In genomic region chr3:172249039-172249438, GRCh38 we compare ENCODE assay signal across 1 cellular context.
TF ChIP-seq lines count a peak whose summit lies in the region.

No MANE protein-coding gene starts in this region.

TF ChIP-seq in IMR-90, 13 proteins besides CTCF, POLR2A, EP300 and RAD21 (continued from another document):
- TF ChIP-seq USF2 (IDR thresholded peaks at IDR 0.05; ENCODE audit: low read depth, low read length) (no peak), MAZ (IDR thresholded peaks at IDR 0.05; ENCODE audit: borderline replicate concordance, low read depth, low read length) (no peak), CEBPB (IDR thresholded peaks at IDR 0.05; ENCODE audit: low read depth, low read length) (peak; percentile 29; the same call in 1 of the 2 replicates), SMC3 (IDR thresholded peaks at IDR 0.05; ENCODE audit: low read depth, low read length) (no peak), MAFK (IDR thresholded peaks at IDR 0.05; ENCODE audit: low read depth, low read length) (peak; percentile 71), MXI1 (IDR thresholded peaks at IDR 0.05; ENCODE audit: borderline replicate concordance, low read depth, low read length) (peak; percentile 49; the same call in 1 of the 2 replicates)
